In genomic region chr18:63303562-63303961, GRCh38 we compare ENCODE assay signal across 17 cellular contexts. TPM values are rescaled to one million over a fixed set of nuclear protein-coding genes. Genes with fewer than 3 reads are reported as not detected.
DNase-seq lines count a peak whose midpoint lies in the region; ATAC-seq, FAIRE-seq and TF ChIP-seq lines count a peak whose summit lies in the region.
"Had no signal": no experiment of that assay in that cellular context is flagged by ENCODE, and none has a peak within 500 bp of the region (broad histone marks: within the 10 kb centered on the region; RNA-seq: fewer than 3 reads in every experiment).

No MANE protein-coding gene starts in this region.

- TF ChIP-seq CTCF in left lung (IDR thresholded peaks at IDR 0.05) = no peak

- intact Hi-C loops in left lung (cut with DNase I) = no loop called here
- intact Hi-C loops in posterior cingulate gyrus (cut with DNase I) = no loop called here

- H3K36me3 ChIP-seq in left lung = no peaks in the 10 kb centered on the region
- H3K36me3 ChIP-seq: brain microvascular endothelial cell had no signal

- H3K9me3 ChIP-seq in left lung = no peaks in the 10 kb centered on the region

- no peaks in the 10 kb centered on the region for H3K27me3 Mint-ChIP-seq in IgD-negative memory B cell
- no peaks in the 10 kb centered on the region for H3K27me3 Mint-ChIP-seq in activated CD8-positive, alpha-beta T cell treated with anti-CD3 and anti-CD28 coated beads, Interleukin-2, amount 10 ng/mL, durations not matched to agents 7 days and 5 days (ENCODE audit: low read depth)

- FAIRE-seq in HTR-8/SVneo (lab: Jason Lieb, UNC) = no peak
- FAIRE-seq: G401.6 had no signal

- H3K36me3 Mint-ChIP-seq in IgD-negative memory B cell = peaks cover 10% of the 10 kb centered on the region
- H3K36me3 Mint-ChIP-seq in activated CD8-positive, alpha-beta T cell treated with anti-CD3 and anti-CD28 coated beads, Interleukin-2, amount 10 ng/mL, durations not matched to agents 7 days and 5 days (ENCODE audit: low read depth) = peaks cover 87% of the 10 kb centered on the region

- H3K27ac ChIP-seq in left lung = no peak overlapping the region
- H3K27ac ChIP-seq: brain microvascular endothelial cell had no signal

- H3K27ac Mint-ChIP-seq in IgD-negative memory B cell = peak overlapping the region; percentile 29 to 92 (median 73)
- peak overlapping the region; percentile 68 for H3K27ac Mint-ChIP-seq in activated CD8-positive, alpha-beta T cell treated with anti-CD3 and anti-CD28 coated beads, Interleukin-2, amount 10 ng/mL, durations not matched to agents 7 days and 5 days

- H3K4me3 Mint-ChIP-seq in IgD-negative memory B cell = peak overlapping the region in 2 of 4 donors; percentile 15 to 47
- peak overlapping the region; percentile 17 for H3K4me3 Mint-ChIP-seq in activated CD8-positive, alpha-beta T cell treated with anti-CD3 and anti-CD28 coated beads, Interleukin-2, amount 10 ng/mL, durations not matched to agents 7 days and 5 days

- no peak for ATAC-seq in activated CD8-positive, alpha-beta T cell treated with anti-CD3 and anti-CD28 coated beads, Interleukin-2, amount 10 ng/mL, durations not matched to agents 7 days and 5 days
- no peak for ATAC-seq in left lung
- ATAC-seq: left cardiac atrium had no signal

- H3K27me3 ChIP-seq in left lung = no peaks in the 10 kb centered on the region
- H3K27me3 ChIP-seq: brain microvascular endothelial cell had no signal

- CTCF ChIA-PET in activated CD8-positive, alpha-beta T cell treated with anti-CD3 and anti-CD28 coated beads, Interleukin-2, amount 10 ng/mL, durations not matched to agents 7 days and 5 days (lab: Charles Lee) = interaction anchor here (1.6 to 8.7 kb wide), 2 partner anchors 15 to 136 kb away, joined by 6 to 84 read pairs; partner anchors contain the start of gene BCL2

- DNase-seq in SIG-M5 treated with dmso at 0.1 percent for 504 hours (lab: John Stamatoyannopoulos, UW; ENCODE audit: unreplicated experiment) (peak; percentile 40), SIG-M5 (lab: John Stamatoyannopoulos, UW) (no peak), pons (ENCODE audit: low spot score) (peak; percentile 37), HTR-8/SVneo (ENCODE audit: insufficient read length, low spot score) (no peak), left lung (no peak), posterior cingulate gyrus (no peak)
- DNase-seq in activated CD8-positive, alpha-beta T cell treated with anti-CD3 and anti-CD28 coated beads, Interleukin-2, amount 10 ng/mL, durations not matched to agents 7 days and 5 days = no peak
- DNase-seq: 8988T; activated CD4-positive, CD25-positive, alpha-beta regulatory T cell treated with anti-CD3 and anti-CD28 coated beads, Interleukin-2, amount 50 U/mL, for 72 hours; activated effector memory CD4-positive, alpha-beta T cell treated with anti-CD3 and anti-CD28 coated beads, Interleukin-2, amount 50 U/mL, for 16 hours; brain microvascular endothelial cell; hippocampal formation; left cardiac atrium; NCI-H1092 treated with DMSO at 0.1 percent for 48 hours had no signal

- POLR2A ChIA-PET in activated CD8-positive, alpha-beta T cell treated with anti-CD3 and anti-CD28 coated beads, Interleukin-2, amount 10 ng/mL, durations not matched to agents 7 days and 5 days (lab: Charles Lee) = interaction anchor here (0.6 kb wide), 1 partner anchor 98 kb away, joined by 3 read pairs; no protein-coding TSS in a partner anchor

- H3K4me1 ChIP-seq in left lung = peaks cover 0 to 19% of the 10 kb centered on the region in 2 donors

- no peak overlapping the region for H3K4me3 ChIP-seq in left lung
- H3K4me3 ChIP-seq: smooth muscle cell had no signal

- no peaks in the 10 kb centered on the region for H3K9me3 Mint-ChIP-seq in IgD-negative memory B cell
- H3K9me3 Mint-ChIP-seq in activated CD8-positive, alpha-beta T cell treated with anti-CD3 and anti-CD28 coated beads, Interleukin-2, amount 10 ng/mL, durations not matched to agents 7 days and 5 days (ENCODE audit: insufficient read depth) = no peaks in the 10 kb centered on the region

- peaks cover 66 to 83% (median 81%) of the 10 kb centered on the region in 3 donors for H3K4me1 Mint-ChIP-seq in IgD-negative memory B cell
- peaks cover 93% of the 10 kb centered on the region for H3K4me1 Mint-ChIP-seq in activated CD8-positive, alpha-beta T cell treated with anti-CD3 and anti-CD28 coated beads, Interleukin-2, amount 10 ng/mL, durations not matched to agents 7 days and 5 days (ENCODE audit: low read depth)

RNA-seq across cellular contexts. Expression of gene BCL2, which starts 16.0 kb away (rescaled TPM):
- polyA plus RNA-seq in IgD-negative memory B cell = 36.2 TPM
- total RNA-seq in activated CD8-positive, alpha-beta T cell treated with anti-CD3 and anti-CD28 coated beads, Interleukin-2, amount 10 ng/mL, durations not matched to agents 7 days and 5 days = 100 to 1,000 TPM; 140 TPM
- total RNA-seq in left lung = 1 to 10 TPM; 6.3 to 8.7 TPM
- polyA plus RNA-seq: smooth muscle cell had no signal

Comparison
In these comparisons a context has a peak if more than half of its experiments do, and no peak if none do; other contexts are left out.
1. DNase-seq: peak in SIG-M5 treated with dmso at 0.1 percent for 504 hours (single experiment) and pons (single experiment); none in SIG-M5 (single experiment), activated CD8-positive, alpha-beta T cell treated with anti-CD3 and anti-CD28 coated beads, Interleukin-2, amount 10 ng/mL, durations not matched to agents 7 days and 5 days (single experiment), HTR-8/SVneo (single experiment), left lung (0 of 2) and posterior cingulate gyrus (0 of 10).
2. RNA of gene BCL2, which starts 16.0 kb away (total RNA-seq): 140 TPM in activated CD8-positive, alpha-beta T cell treated with anti-CD3 and anti-CD28 coated beads, Interleukin-2, amount 10 ng/mL, durations not matched to agents 7 days and 5 days; 6.3 to 8.7 TPM in left lung; every median in the first group is over 10 times any median in the second.